In genomic region chr18:8685141-8685913, GRCh38 we compare ENCODE assay signal across 8 cellular contexts. TPM values are rescaled to one million over a fixed set of nuclear protein-coding genes. Genes with fewer than 3 reads are reported as not detected.
DNase-seq lines count a peak whose midpoint lies in the region; FAIRE-seq and TF ChIP-seq lines count a peak whose summit lies in the region.
"Had no signal": no experiment of that assay in that cellular context is flagged by ENCODE, and none has a peak within 500 bp of the region (broad histone marks: within the 10 kb centered on the region; RNA-seq: fewer than 3 reads in every experiment).

No MANE protein-coding gene starts in this region.

- H3K4me1 ChIP-seq in SJSA1 (replicated peaks) (peaks cover 11% of the 10 kb centered on the region), urinary bladder (ENCODE audit: insufficient read depth) (no peaks in the 10 kb centered on the region)

- H3K4me3 ChIP-seq in SJSA1: no peak overlapping the region
- H3K4me3 ChIP-seq in fibroblast of pulmonary artery (replicated peaks; ENCODE audit: low read depth, low read length): no peak overlapping the region
- no peak overlapping the region for H3K4me3 ChIP-seq in urinary bladder (ENCODE audit: low read depth, low read length)

- no peak for FAIRE-seq in urothelium cell line (lab: Jason Lieb, UNC)

- H3K4me1 Mint-ChIP-seq in endothelial cell (ENCODE audit: unreplicated experiment): no peaks in the 10 kb centered on the region

- H3K36me3 ChIP-seq in SJSA1 (no peaks in the 10 kb centered on the region), urinary bladder (ENCODE audit: insufficient read depth) (no peaks in the 10 kb centered on the region)

- no peaks in the 10 kb centered on the region for H3K27me3 Mint-ChIP-seq in endothelial cell (ENCODE audit: unreplicated experiment)

- no peaks in the 10 kb centered on the region for H3K9me3 ChIP-seq in SJSA1 (replicated peaks)

- no peaks in the 10 kb centered on the region for H3K9me3 Mint-ChIP-seq in endothelial cell (ENCODE audit: unreplicated experiment)

- TF ChIP-seq CTCF in fibroblast of pulmonary artery (IDR thresholded peaks at IDR 0.05; ENCODE audit: low read length, missing control alignments) (no peak), endothelial cell (IDR thresholded peaks at IDR 0.05; ENCODE audit: unreplicated experiment) (no peak)

- peak; percentile 73 to 86 (median 84) for DNase-seq in NCI-H1417 (lab: John Stamatoyannopoulos, UW)
- peak; percentile 20 to 40 for DNase-seq in SJSA1 (ENCODE audit: low read depth in 1 of 2, low spot score in 2 of 2)
- DNase-seq in fibroblast of pulmonary artery (ENCODE audit: low read depth): peak; percentile 47
- DNase-seq in stimulated activated CD4-positive, alpha-beta T cell treated with anti-CD3 and anti-CD28 coated beads, Interleukin-4, amount 100 ng/mL, for 1 hour: no peak
- no peak for DNase-seq in endothelial cell (ENCODE audit: low spot score)
- no peak for DNase-seq in urothelium cell line (ENCODE audit: low spot score)
- DNase-seq: cortex of kidney had no signal

- no peak overlapping the region for H3K27ac Mint-ChIP-seq in endothelial cell (ENCODE audit: unreplicated experiment)

- H3K27me3 ChIP-seq in SJSA1 (replicated peaks): no peaks in the 10 kb centered on the region

- H3K4me3 Mint-ChIP-seq in endothelial cell (ENCODE audit: unreplicated experiment): no peak overlapping the region

- WGBS in urinary bladder: 73% methylated on average over 13 of the region's 13 CpGs

- H3K36me3 Mint-ChIP-seq in endothelial cell (ENCODE audit: low read depth, unreplicated experiment): no peaks in the 10 kb centered on the region

- H3K27ac ChIP-seq in SJSA1 (0 out of 2 replicates have a peak overlapping the region, but pooled peaks have one; percentile 15), urinary bladder (ENCODE audit: low read depth) (peak overlapping the region; percentile 39)

RNA-seq across cellular contexts. Expression of gene MTCL1, which starts 20.0 kb away (rescaled TPM):
- 36.7 and 47.7 TPM in 2 replicates for total RNA-seq in SJSA1 (2014; rRNA removed; shearing (Covaris generic))
- 24.2 TPM for total RNA-seq in urinary bladder
- polyA plus RNA-seq in urinary bladder: 16.6 TPM
- total RNA-seq in endothelial cell (ENCODE audit: unreplicated experiment): 3.8 TPM

Comparison
In these comparisons a context has a peak if more than half of its experiments do, and no peak if none do; other contexts are left out.
1. DNase-seq: peak in NCI-H1417 (3 of 3), SJSA1 (2 of 2) and fibroblast of pulmonary artery (single experiment); none in stimulated activated CD4-positive, alpha-beta T cell treated with anti-CD3 and anti-CD28 coated beads, Interleukin-4, amount 100 ng/mL, for 1 hour (single experiment), endothelial cell (single experiment) and urothelium cell line (single experiment).